Comparison of ENCODE assay signal across 1 cellular context in genomic region chr14:52413729-52414453, GRCh38.
A peak's percentile ranks its signal among the peaks of the same experiment; 100 is the strongest.
TF ChIP-seq lines count a peak whose summit lies in the region.

No MANE protein-coding gene starts in this region.

TF ChIP-seq in GM12878, 131 proteins besides CTCF, POLR2A, EP300 and RAD21 (continued from another document):
- no peak for TF ChIP-seq SIN3A (IDR thresholded peaks at IDR 0.05; ENCODE audit: low read depth, low read length)
- 0 out of 2 replicates have a peak, but pooled peaks have one; percentile 26 for TF ChIP-seq ATF2 (IDR thresholded peaks at IDR 0.05; ENCODE audit: low read length)
